In the genomic region with DNA sequence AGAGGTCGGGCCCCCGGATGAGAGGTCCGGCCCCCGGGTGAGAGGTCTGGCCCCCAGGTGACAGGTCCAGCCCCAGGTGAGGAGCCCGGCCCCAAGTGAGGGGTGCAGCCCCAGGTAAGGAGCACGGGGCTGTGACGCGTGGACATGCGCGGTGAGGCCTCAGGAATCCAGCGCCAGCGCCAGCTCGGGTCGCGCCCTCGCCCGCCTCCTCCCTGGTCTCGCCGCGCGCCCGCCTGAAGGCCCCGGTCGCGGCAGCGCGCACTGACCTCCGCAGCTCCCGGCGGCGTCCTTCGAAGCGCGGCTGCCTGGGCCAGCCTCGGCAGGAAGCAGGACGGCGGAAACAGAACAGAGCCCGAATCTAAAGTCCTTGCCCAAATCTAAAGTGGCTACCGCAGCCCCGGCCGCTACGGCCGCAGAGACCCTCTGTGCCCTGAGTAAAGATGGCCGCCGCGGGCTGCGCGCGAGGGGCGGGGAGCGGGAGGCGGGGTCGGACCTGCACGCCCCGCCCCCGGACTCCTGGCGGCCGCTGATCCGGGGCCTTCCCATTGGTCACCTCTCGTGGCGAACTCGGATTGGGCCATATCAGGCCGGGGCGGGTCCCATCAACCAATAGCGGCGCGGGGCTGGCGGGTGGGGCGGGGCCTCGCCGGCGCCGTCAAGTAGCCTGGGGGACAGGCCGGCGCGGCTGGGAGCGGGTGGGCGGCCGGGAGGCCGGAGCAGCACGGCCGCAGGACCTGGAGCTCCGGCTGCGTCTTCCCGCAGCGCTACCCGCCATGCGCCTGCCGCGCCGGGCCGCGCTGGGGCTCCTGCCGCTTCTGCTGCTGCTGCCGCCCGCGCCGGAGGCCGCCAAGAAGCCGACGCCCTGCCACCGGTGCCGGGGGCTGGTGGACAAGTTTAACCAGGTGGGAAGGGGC, we compare ENCODE assay signal across 1 cellular context.
TF ChIP-seq lines count a peak whose summit lies in the region.

Gene ALG12 (minus strand): TSS at position 442 of the 914 bp plus-strand sequence. CDS start 4,673 bp downstream, outside the sequence.
Gene CRELD2 (plus strand): TSS at position 638 of the 914 bp plus-strand sequence. CDS start 136 bp downstream, at position 774.

TF ChIP-seq in HepG2, 621 proteins besides CTCF, POLR2A, EP300 and RAD21 (continued from another document and continues in another):
- TF ChIP-seq TIGD3 (CRISPR knock-in tag; IDR thresholded peaks at IDR 0.05; ENCODE audit: borderline replicate concordance) (no peak), ZNF101 (CRISPR knock-in tag; IDR thresholded peaks at IDR 0.05; ENCODE audit: borderline replicate concordance, low read depth) (no peak), GABPA (IDR thresholded peaks at IDR 0.05; ENCODE audit: low read depth, low read length) (peak; percentile 48), GABPA (CRISPR knock-in tag; IDR thresholded peaks at IDR 0.05; ENCODE audit: low read depth) (peak; percentile 74), YEATS4 (CRISPR knock-in tag; IDR thresholded peaks at IDR 0.05; ENCODE audit: borderline replicate concordance) (peak; percentile 84; the same call in 1 of the 2 replicates), EED (CRISPR knock-in tag; IDR thresholded peaks at IDR 0.05) (0 out of 2 replicates have a peak, but pooled peaks have one; percentile 21), ZMYM4 (CRISPR knock-in tag; IDR thresholded peaks at IDR 0.05) (peak; percentile 65), HIVEP1 (CRISPR knock-in tag; IDR thresholded peaks at IDR 0.05) (no peak), ZFX (CRISPR knock-in tag; IDR thresholded peaks at IDR 0.05; ENCODE audit: low read depth) (peak; percentile 95), IRX3 (CRISPR knock-in tag; IDR thresholded peaks at IDR 0.05; ENCODE audit: borderline replicate concordance, low read depth) (peak; percentile 71; the same call in 1 of the 2 replicates), GFI1 (CRISPR knock-in tag; IDR thresholded peaks at IDR 0.05; ENCODE audit: borderline replicate concordance) (peak; percentile 66; the same call in 1 of the 2 replicates), IKZF4 (CRISPR knock-in tag; IDR thresholded peaks at IDR 0.05; ENCODE audit: borderline replicate concordance, low read depth, not compliant biosample characterization) (no peak), ZBTB38 (CRISPR knock-in tag; IDR thresholded peaks at IDR 0.05) (peak; percentile 33), KAT8 (CRISPR knock-in tag; IDR thresholded peaks at IDR 0.05) (peak; percentile 80), MLX (CRISPR knock-in tag; IDR thresholded peaks at IDR 0.05) (no peak), SPEN (CRISPR knock-in tag; IDR thresholded peaks at IDR 0.05; ENCODE audit: low read depth) (peak; percentile 76), FOXC1 (CRISPR knock-in tag; IDR thresholded peaks at IDR 0.05; ENCODE audit: borderline replicate concordance) (no peak), ZNF878 (CRISPR knock-in tag; IDR thresholded peaks at IDR 0.05) (peak; percentile 73; the same call in 1 of the 2 replicates), REPIN1 (CRISPR knock-in tag; IDR thresholded peaks at IDR 0.05; ENCODE audit: borderline replicate concordance, low read depth) (peak; percentile 66; the same call in 1 of the 2 replicates), ZNF619 (CRISPR knock-in tag; IDR thresholded peaks at IDR 0.05) (no peak), SIN3B (IDR thresholded peaks at IDR 0.05; ENCODE audit: low read length) (no peak), SP140L (CRISPR knock-in tag; IDR thresholded peaks at IDR 0.05; ENCODE audit: borderline replicate concordance) (no peak), SNAI1 (CRISPR knock-in tag; IDR thresholded peaks at IDR 0.05; ENCODE audit: borderline replicate concordance) (no peak), MAZ (IDR thresholded peaks at IDR 0.05; ENCODE audit: borderline replicate concordance, low read depth, low read length) (peak; percentile 62; the same call in 1 of the 2 replicates), MAZ (CRISPR knock-in tag; IDR thresholded peaks at IDR 0.05; ENCODE audit: low read depth) (peak; percentile 78; the same call in 1 of the 2 replicates), SATB2 (CRISPR knock-in tag; IDR thresholded peaks at IDR 0.05) (no peak), TMF1 (CRISPR knock-in tag; IDR thresholded peaks at IDR 0.05; ENCODE audit: low read depth) (peak; percentile 85; the same call in 1 of the 2 replicates), ZBTB25 (CRISPR knock-in tag; IDR thresholded peaks at IDR 0.05) (peak; percentile 67; the same call in 1 of the 2 replicates), SAP130 (CRISPR knock-in tag; IDR thresholded peaks at IDR 0.05; ENCODE audit: low read depth) (peak; percentile 75), MED1 (CRISPR knock-in tag; IDR thresholded peaks at IDR 0.05) (peak; percentile 38; the same call in 1 of the 2 replicates), SRY (CRISPR knock-in tag; IDR thresholded peaks at IDR 0.05) (0 out of 2 replicates have a peak, but pooled peaks have one; percentile 31), MYNN (CRISPR knock-in tag; IDR thresholded peaks at IDR 0.05; ENCODE audit: low read depth) (0 out of 2 replicates have a peak, but pooled peaks have one; percentile 42), U2AF1 (optimal IDR thresholded peaks at IDR 0.05; ENCODE audit: low read depth, low read length) (no peak), ZNF776 (CRISPR knock-in tag; IDR thresholded peaks at IDR 0.05) (no peak), ZSCAN25 (CRISPR knock-in tag; IDR thresholded peaks at IDR 0.05) (peak; percentile 68; the same call in 1 of the 2 replicates), KLF6 (CRISPR knock-in tag; IDR thresholded peaks at IDR 0.05) (0 out of 2 replicates have a peak, but pooled peaks have one; percentile 46), KAT7 (CRISPR knock-in tag; IDR thresholded peaks at IDR 0.05; ENCODE audit: borderline replicate concordance) (peak; percentile 77; the same call in 1 of the 2 replicates), DPF2 (CRISPR knock-in tag; IDR thresholded peaks at IDR 0.05; ENCODE audit: borderline replicate concordance, low read depth) (no peak), PLRG1 (conservative IDR thresholded peaks at IDR 0.05) (no peak), ZNF501 (CRISPR knock-in tag; IDR thresholded peaks at IDR 0.05) (peak; percentile 59; the same call in 1 of the 2 replicates), ZSCAN31 (CRISPR knock-in tag; IDR thresholded peaks at IDR 0.05; ENCODE audit: low read depth) (no peak; the same call in 1 of the 2 replicates), CCDC6 (CRISPR knock-in tag; IDR thresholded peaks at IDR 0.05) (peak; percentile 89; the same call in 1 of the 2 replicates)
- TF ChIP-seq, protein P1, sequence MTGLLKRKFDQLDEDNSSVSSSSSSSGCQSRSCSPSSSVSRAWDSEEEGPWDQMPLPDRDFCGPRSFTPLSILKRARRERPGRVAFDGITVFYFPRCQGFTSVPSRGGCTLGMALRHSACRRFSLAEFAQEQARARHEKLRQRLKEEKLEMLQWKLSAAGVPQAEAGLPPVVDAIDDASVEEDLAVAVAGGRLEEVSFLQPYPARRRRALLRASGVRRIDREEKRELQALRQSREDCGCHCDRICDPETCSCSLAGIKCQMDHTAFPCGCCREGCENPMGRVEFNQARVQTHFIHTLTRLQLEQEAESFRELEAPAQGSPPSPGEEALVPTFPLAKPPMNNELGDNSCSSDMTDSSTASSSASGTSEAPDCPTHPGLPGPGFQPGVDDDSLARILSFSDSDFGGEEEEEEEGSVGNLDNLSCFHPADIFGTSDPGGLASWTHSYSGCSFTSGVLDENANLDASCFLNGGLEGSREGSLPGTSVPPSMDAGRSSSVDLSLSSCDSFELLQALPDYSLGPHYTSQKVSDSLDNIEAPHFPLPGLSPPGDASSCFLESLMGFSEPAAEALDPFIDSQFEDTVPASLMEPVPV (CRISPR knock-in tag; IDR thresholded peaks at IDR 0.05): 0 out of 2 replicates have a peak, but pooled peaks have one; percentile 73
- TF ChIP-seq, protein P2, sequence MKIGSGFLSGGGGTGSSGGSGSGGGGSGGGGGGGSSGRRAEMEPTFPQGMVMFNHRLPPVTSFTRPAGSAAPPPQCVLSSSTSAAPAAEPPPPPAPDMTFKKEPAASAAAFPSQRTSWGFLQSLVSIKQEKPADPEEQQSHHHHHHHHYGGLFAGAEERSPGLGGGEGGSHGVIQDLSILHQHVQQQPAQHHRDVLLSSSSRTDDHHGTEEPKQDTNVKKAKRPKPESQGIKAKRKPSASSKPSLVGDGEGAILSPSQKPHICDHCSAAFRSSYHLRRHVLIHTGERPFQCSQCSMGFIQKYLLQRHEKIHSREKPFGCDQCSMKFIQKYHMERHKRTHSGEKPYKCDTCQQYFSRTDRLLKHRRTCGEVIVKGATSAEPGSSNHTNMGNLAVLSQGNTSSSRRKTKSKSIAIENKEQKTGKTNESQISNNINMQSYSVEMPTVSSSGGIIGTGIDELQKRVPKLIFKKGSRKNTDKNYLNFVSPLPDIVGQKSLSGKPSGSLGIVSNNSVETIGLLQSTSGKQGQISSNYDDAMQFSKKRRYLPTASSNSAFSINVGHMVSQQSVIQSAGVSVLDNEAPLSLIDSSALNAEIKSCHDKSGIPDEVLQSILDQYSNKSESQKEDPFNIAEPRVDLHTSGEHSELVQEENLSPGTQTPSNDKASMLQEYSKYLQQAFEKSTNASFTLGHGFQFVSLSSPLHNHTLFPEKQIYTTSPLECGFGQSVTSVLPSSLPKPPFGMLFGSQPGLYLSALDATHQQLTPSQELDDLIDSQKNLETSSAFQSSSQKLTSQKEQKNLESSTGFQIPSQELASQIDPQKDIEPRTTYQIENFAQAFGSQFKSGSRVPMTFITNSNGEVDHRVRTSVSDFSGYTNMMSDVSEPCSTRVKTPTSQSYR (CRISPR knock-in tag; IDR thresholded peaks at IDR 0.05; ENCODE audit: borderline replicate concordance): 0 out of 2 replicates have a peak, but pooled peaks have one; percentile 32
- TF ChIP-seq, protein P3, sequence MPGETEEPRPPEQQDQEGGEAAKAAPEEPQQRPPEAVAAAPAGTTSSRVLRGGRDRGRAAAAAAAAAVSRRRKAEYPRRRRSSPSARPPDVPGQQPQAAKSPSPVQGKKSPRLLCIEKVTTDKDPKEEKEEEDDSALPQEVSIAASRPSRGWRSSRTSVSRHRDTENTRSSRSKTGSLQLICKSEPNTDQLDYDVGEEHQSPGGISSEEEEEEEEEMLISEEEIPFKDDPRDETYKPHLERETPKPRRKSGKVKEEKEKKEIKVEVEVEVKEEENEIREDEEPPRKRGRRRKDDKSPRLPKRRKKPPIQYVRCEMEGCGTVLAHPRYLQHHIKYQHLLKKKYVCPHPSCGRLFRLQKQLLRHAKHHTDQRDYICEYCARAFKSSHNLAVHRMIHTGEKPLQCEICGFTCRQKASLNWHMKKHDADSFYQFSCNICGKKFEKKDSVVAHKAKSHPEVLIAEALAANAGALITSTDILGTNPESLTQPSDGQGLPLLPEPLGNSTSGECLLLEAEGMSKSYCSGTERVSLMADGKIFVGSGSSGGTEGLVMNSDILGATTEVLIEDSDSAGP (CRISPR knock-in tag; IDR thresholded peaks at IDR 0.05; ENCODE audit: borderline replicate concordance): peak; percentile 77; the same call in 1 of the 2 replicates
- TF ChIP-seq, protein P4, sequence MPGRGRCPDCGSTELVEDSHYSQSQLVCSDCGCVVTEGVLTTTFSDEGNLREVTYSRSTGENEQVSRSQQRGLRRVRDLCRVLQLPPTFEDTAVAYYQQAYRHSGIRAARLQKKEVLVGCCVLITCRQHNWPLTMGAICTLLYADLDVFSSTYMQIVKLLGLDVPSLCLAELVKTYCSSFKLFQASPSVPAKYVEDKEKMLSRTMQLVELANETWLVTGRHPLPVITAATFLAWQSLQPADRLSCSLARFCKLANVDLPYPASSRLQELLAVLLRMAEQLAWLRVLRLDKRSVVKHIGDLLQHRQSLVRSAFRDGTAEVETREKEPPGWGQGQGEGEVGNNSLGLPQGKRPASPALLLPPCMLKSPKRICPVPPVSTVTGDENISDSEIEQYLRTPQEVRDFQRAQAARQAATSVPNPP (CRISPR knock-in tag; IDR thresholded peaks at IDR 0.05): 0 out of 2 replicates have a peak, but pooled peaks have one; percentile 50
- TF ChIP-seq, protein P5, sequence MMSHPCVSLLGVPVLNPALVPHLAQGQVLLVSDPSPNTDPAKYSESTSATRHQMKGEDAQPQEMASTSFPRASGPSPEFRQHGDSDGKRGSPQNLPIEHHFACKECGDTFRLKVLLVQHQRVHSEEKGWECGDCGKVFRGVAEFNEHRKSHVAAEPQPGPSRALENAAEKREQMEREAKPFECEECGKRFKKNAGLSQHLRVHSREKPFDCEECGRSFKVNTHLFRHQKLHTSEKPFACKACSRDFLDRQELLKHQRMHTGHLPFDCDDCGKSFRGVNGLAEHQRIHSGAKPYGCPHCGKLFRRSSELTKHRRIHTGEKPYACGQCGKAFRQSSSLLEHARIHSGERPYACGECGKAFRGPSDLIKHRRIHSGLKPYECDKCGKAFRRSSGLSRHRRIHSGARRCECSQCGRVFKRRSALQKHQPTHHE (CRISPR knock-in tag; IDR thresholded peaks at IDR 0.05; ENCODE audit: borderline replicate concordance): 0 out of 2 replicates have a peak, but pooled peaks have one; percentile 23
- TF ChIP-seq, protein P6, sequence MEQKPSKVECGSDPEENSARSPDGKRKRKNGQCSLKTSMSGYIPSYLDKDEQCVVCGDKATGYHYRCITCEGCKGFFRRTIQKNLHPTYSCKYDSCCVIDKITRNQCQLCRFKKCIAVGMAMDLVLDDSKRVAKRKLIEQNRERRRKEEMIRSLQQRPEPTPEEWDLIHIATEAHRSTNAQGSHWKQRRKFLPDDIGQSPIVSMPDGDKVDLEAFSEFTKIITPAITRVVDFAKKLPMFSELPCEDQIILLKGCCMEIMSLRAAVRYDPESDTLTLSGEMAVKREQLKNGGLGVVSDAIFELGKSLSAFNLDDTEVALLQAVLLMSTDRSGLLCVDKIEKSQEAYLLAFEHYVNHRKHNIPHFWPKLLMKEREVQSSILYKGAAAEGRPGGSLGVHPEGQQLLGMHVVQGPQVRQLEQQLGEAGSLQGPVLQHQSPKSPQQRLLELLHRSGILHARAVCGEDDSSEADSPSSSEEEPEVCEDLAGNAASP (CRISPR knock-in tag; IDR thresholded peaks at IDR 0.05; ENCODE audit: borderline replicate concordance): peak; percentile 64
